In the genomic region with DNA sequence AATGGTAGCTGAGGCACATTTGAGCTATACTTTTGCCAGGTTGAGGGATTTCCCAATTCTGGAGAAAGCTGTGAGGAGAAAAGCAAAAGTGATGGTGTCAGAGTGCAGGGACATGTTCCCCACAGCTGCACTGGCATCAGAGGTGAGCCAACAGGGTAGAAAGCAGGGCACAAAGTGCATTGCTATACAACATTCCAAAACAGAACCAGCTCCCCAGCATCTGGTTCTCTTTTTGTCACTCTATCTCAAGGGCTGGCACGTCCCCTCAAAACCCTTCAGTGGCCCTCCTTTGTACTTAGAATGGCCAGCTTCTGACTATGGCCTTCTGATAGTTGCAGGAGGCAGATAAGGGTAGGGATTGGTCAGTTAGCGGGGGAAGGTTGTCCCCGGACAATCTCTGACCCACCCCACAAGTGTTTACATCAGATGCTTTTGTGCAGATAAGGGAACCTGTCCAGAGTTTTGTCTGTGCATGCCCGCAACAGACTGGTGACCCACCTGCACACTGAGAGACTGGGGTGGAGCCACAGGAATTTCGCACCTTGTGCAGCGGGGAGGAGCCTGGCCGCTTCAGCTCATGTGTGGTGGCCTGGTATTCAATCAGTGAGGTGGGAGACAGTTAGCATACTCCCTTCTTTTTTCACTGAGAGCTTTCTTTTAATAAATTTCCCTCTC, we compare ENCODE assay signal across 1 cellular context.
TF ChIP-seq lines count a peak whose summit lies in the region.

No MANE protein-coding gene starts in this region.

TF ChIP-seq in HepG2, 621 proteins besides CTCF, POLR2A, EP300 and RAD21 (continued from another document and continues in another):
- TF ChIP-seq ZNF687 (CRISPR knock-in tag; IDR thresholded peaks at IDR 0.05) (peak; percentile 94), HES4 (CRISPR knock-in tag; IDR thresholded peaks at IDR 0.05; ENCODE audit: borderline replicate concordance) (no peak), ZNF776 (CRISPR knock-in tag; IDR thresholded peaks at IDR 0.05) (no peak), ZNF225 (CRISPR knock-in tag; IDR thresholded peaks at IDR 0.05) (no peak), PRDM15 (CRISPR knock-in tag; IDR thresholded peaks at IDR 0.05) (no peak), GATAD1 (CRISPR knock-in tag; IDR thresholded peaks at IDR 0.05) (no peak; the same call in 1 of the 2 replicates), ZNF207 (IDR thresholded peaks at IDR 0.05; ENCODE audit: borderline replicate concordance) (no peak), RELA (CRISPR knock-in tag; IDR thresholded peaks at IDR 0.05) (no peak), ZNF33A (CRISPR knock-in tag; IDR thresholded peaks at IDR 0.05; ENCODE audit: borderline replicate concordance) (no peak), ZNF317 (CRISPR knock-in tag; IDR thresholded peaks at IDR 0.05) (no peak), ZNF143 (CRISPR knock-in tag; IDR thresholded peaks at IDR 0.05) (no peak), RBM22 (optimal IDR thresholded peaks at IDR 0.05; ENCODE audit: low read length) (no peak), SALL1 (CRISPR knock-in tag; IDR thresholded peaks at IDR 0.05) (peak; percentile 76), ZNF703 (CRISPR knock-in tag; IDR thresholded peaks at IDR 0.05; ENCODE audit: borderline replicate concordance) (no peak), ZNF12 (CRISPR knock-in tag; IDR thresholded peaks at IDR 0.05) (no peak), IKZF1 (IDR thresholded peaks at IDR 0.05) (no peak), PAWR (CRISPR knock-in tag; IDR thresholded peaks at IDR 0.05; ENCODE audit: borderline replicate concordance) (no peak), TFDP2 (CRISPR knock-in tag; IDR thresholded peaks at IDR 0.05) (no peak), NAIF1 (CRISPR knock-in tag; IDR thresholded peaks at IDR 0.05; ENCODE audit: borderline replicate concordance) (no peak)
- TF ChIP-seq, protein P1, sequence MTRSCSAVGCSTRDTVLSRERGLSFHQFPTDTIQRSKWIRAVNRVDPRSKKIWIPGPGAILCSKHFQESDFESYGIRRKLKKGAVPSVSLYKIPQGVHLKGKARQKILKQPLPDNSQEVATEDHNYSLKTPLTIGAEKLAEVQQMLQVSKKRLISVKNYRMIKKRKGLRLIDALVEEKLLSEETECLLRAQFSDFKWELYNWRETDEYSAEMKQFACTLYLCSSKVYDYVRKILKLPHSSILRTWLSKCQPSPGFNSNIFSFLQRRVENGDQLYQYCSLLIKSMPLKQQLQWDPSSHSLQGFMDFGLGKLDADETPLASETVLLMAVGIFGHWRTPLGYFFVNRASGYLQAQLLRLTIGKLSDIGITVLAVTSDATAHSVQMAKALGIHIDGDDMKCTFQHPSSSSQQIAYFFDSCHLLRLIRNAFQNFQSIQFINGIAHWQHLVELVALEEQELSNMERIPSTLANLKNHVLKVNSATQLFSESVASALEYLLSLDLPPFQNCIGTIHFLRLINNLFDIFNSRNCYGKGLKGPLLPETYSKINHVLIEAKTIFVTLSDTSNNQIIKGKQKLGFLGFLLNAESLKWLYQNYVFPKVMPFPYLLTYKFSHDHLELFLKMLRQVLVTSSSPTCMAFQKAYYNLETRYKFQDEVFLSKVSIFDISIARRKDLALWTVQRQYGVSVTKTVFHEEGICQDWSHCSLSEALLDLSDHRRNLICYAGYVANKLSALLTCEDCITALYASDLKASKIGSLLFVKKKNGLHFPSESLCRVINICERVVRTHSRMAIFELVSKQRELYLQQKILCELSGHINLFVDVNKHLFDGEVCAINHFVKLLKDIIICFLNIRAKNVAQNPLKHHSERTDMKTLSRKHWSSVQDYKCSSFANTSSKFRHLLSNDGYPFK (CRISPR knock-in tag; IDR thresholded peaks at IDR 0.05; ENCODE audit: borderline replicate concordance): 0 out of 2 replicates have a peak, but pooled peaks have one; percentile 24
- TF ChIP-seq, protein P2, sequence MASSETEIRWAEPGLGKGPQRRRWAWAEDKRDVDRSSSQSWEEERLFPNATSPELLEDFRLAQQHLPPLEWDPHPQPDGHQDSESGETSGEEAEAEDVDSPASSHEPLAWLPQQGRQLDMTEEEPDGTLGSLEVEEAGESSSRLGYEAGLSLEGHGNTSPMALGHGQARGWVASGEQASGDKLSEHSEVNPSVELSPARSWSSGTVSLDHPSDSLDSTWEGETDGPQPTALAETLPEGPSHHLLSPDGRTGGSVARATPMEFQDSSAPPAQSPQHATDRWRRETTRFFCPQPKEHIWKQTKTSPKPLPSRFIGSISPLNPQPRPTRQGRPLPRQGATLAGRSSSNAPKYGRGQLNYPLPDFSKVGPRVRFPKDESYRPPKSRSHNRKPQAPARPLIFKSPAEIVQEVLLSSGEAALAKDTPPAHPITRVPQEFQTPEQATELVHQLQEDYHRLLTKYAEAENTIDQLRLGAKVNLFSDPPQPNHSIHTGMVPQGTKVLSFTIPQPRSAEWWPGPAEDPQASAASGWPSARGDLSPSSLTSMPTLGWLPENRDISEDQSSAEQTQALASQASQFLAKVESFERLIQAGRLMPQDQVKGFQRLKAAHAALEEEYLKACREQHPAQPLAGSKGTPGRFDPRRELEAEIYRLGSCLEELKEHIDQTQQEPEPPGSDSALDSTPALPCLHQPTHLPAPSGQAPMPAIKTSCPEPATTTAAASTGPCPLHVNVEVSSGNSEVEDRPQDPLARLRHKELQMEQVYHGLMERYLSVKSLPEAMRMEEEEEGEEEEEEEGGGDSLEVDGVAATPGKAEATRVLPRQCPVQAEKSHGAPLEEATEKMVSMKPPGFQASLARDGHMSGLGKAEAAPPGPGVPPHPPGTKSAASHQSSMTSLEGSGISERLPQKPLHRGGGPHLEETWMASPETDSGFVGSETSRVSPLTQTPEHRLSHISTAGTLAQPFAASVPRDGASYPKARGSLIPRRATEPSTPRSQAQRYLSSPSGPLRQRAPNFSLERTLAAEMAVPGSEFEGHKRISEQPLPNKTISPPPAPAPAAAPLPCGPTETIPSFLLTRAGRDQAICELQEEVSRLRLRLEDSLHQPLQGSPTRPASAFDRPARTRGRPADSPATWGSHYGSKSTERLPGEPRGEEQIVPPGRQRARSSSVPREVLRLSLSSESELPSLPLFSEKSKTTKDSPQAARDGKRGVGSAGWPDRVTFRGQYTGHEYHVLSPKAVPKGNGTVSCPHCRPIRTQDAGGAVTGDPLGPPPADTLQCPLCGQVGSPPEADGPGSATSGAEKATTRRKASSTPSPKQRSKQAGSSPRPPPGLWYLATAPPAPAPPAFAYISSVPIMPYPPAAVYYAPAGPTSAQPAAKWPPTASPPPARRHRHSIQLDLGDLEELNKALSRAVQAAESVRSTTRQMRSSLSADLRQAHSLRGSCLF (CRISPR knock-in tag; IDR thresholded peaks at IDR 0.05; ENCODE audit: borderline replicate concordance): no peak
- TF ChIP-seq, protein P3, sequence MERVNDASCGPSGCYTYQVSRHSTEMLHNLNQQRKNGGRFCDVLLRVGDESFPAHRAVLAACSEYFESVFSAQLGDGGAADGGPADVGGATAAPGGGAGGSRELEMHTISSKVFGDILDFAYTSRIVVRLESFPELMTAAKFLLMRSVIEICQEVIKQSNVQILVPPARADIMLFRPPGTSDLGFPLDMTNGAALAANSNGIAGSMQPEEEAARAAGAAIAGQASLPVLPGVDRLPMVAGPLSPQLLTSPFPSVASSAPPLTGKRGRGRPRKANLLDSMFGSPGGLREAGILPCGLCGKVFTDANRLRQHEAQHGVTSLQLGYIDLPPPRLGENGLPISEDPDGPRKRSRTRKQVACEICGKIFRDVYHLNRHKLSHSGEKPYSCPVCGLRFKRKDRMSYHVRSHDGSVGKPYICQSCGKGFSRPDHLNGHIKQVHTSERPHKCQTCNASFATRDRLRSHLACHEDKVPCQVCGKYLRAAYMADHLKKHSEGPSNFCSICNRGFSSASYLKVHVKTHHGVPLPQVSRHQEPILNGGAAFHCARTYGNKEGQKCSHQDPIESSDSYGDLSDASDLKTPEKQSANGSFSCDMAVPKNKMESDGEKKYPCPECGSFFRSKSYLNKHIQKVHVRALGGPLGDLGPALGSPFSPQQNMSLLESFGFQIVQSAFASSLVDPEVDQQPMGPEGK (CRISPR knock-in tag; IDR thresholded peaks at IDR 0.05): peak; percentile 63
- TF ChIP-seq, protein P4, sequence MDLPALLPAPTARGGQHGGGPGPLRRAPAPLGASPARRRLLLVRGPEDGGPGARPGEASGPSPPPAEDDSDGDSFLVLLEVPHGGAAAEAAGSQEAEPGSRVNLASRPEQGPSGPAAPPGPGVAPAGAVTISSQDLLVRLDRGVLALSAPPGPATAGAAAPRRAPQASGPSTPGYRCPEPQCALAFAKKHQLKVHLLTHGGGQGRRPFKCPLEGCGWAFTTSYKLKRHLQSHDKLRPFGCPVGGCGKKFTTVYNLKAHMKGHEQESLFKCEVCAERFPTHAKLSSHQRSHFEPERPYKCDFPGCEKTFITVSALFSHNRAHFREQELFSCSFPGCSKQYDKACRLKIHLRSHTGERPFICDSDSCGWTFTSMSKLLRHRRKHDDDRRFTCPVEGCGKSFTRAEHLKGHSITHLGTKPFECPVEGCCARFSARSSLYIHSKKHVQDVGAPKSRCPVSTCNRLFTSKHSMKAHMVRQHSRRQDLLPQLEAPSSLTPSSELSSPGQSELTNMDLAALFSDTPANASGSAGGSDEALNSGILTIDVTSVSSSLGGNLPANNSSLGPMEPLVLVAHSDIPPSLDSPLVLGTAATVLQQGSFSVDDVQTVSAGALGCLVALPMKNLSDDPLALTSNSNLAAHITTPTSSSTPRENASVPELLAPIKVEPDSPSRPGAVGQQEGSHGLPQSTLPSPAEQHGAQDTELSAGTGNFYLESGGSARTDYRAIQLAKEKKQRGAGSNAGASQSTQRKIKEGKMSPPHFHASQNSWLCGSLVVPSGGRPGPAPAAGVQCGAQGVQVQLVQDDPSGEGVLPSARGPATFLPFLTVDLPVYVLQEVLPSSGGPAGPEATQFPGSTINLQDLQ (CRISPR knock-in tag; IDR thresholded peaks at IDR 0.05): no peak; the same call in 1 of the 2 replicates
- TF ChIP-seq, protein P5, sequence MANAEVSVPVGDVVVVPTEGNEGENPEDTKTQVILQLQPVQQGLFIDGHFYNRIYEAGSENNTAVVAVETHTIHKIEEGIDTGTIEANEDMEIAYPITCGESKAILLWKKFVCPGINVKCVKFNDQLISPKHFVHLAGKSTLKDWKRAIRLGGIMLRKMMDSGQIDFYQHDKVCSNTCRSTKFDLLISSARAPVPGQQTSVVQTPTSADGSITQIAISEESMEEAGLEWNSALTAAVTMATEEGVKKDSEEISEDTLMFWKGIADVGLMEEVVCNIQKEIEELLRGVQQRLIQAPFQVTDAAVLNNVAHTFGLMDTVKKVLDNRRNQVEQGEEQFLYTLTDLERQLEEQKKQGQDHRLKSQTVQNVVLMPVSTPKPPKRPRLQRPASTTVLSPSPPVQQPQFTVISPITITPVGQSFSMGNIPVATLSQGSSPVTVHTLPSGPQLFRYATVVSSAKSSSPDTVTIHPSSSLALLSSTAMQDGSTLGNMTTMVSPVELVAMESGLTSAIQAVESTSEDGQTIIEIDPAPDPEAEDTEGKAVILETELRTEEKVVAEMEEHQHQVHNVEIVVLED (CRISPR knock-in tag; IDR thresholded peaks at IDR 0.05; ENCODE audit: borderline replicate concordance): no peak
